Comparison of ENCODE assay signal across 8 cellular contexts in genomic region chr4:125314676-125315570, GRCh38. TPM values are rescaled to one million over a fixed set of nuclear protein-coding genes. Genes with fewer than 3 reads are reported as not detected.
DNase-seq lines count a peak whose midpoint lies in the region; TF ChIP-seq lines count a peak whose summit lies in the region.

Gene FAT4, plus strand, starts transcription at chr4:125314955. Its CDS starts 1,457 bp downstream, at chr4:125316412.

- H3K9me3 ChIP-seq in Karpas-422 (ENCODE audit: low read length): peaks cover 4% of the 10 kb centered on the region; the same call in 1 of the 2 replicates

- no peaks in the 10 kb centered on the region for H4K20me1 ChIP-seq in Karpas-422 (ENCODE audit: insufficient read depth, low read depth, low read length)

- intact Hi-C loops in posterior vena cava (cut with DNase I): loop anchor here in 1 of 2 donors (5.0 kb wide), 1 partner anchor 427 kb away; no protein-coding TSS in a partner anchor

- peak; percentile 66 for DNase-seq in GM10248 (ENCODE audit: extremely low spot score)
- peak; percentile 88 for DNase-seq in H7
- no peak for DNase-seq in Karpas-422
- peak; percentile 3 for DNase-seq in SIG-M5 (lab: John Stamatoyannopoulos, UW)
- peak; percentile 97 for DNase-seq in hepatic stellate cell (ENCODE audit: low spot score)
- peak; percentile 98 for DNase-seq in posterior vena cava (ENCODE audit: low spot score)
- no peak for DNase-seq in T-helper 9 cell

- CTCF ChIA-PET in GM10248 (lab: Yijun Ruan, JAX): interaction anchor here (0.9 to 1.3 kb wide), 4 partner anchors 7 to 1290 kb away, joined by 3 to 4 read pairs (median 3); no protein-coding TSS in a partner anchor

- POLR2A ChIA-PET in GM10248 (lab: Yijun Ruan, JAX): no interaction called here

- peak within 1 kb of the TSS; percentile 16 for H3K4me2 ChIP-seq in Karpas-422 (ENCODE audit: low read depth, low read length, poor library complexity, severe bottlenecking)

- peaks cover 23% of the 10 kb centered on the region for H3K27me3 Mint-ChIP-seq in brain

- peaks cover 3 to 9% (median 7%) of the 10 kb centered on the region in 5 experiments for H3K9me3 Mint-ChIP-seq in brain

- peaks cover 16% of the 10 kb centered on the region for H3K4me1 ChIP-seq in Karpas-422 (ENCODE audit: low read length)

- H3K4me3 ChIP-seq in H7 (ENCODE audit: insufficient read depth, low read depth, low read length) (peak within 1 kb of the TSS; percentile 74), Karpas-422 (ENCODE audit: low read length) (no peak within 1 kb of the TSS)

- no peaks in the 10 kb centered on the region for H3K79me2 ChIP-seq in Karpas-422 (ENCODE audit: low read length)

- H3K9ac ChIP-seq in Karpas-422 (ENCODE audit: low read length): no peak within 1 kb of the TSS

- H3K36me3 Mint-ChIP-seq in brain: peaks cover 18% of the 10 kb centered on the region

- H3K27ac ChIP-seq in Karpas-422 (ENCODE audit: low read length): no peak within 1 kb of the TSS

- H3K27me3 ChIP-seq in H7 (ENCODE audit: control insufficient read depth, insufficient read depth, low read length) (peaks cover 27% of the 10 kb centered on the region), Karpas-422 (ENCODE audit: low read length) (no peaks in the 10 kb centered on the region)

- peaks cover 40% of the 10 kb centered on the region for H3K4me1 Mint-ChIP-seq in brain

- no peak within 1 kb of the TSS for H2AFZ ChIP-seq in Karpas-422 (ENCODE audit: low read length)

- H3K4me3 Mint-ChIP-seq in brain: peak within 1 kb of the TSS; percentile 89 to 99 (median 92)

- H3K27ac Mint-ChIP-seq in brain: peak within 1 kb of the TSS; percentile 90 to 99 (median 96)

- H3K36me3 ChIP-seq in H7 (replicated peaks; ENCODE audit: control insufficient read depth, insufficient read depth, low read length): no peaks in the 10 kb centered on the region
- H3K36me3 ChIP-seq in Karpas-422 (ENCODE audit: insufficient read depth, low read length): no peaks in the 10 kb centered on the region

- no peaks in the 10 kb centered on the region for H3K9me2 ChIP-seq in Karpas-422 (replicated peaks; ENCODE audit: insufficient read depth, low read length)

- TF ChIP-seq CTCF in GM10248 (IDR thresholded peaks at IDR 0.05; ENCODE audit: control extremely low read depth, extremely low read depth, low read depth, missing control alignments): no peak
- TF ChIP-seq CTCF in brain (conservative IDR thresholded peaks at IDR 0.05): no peak

RNA-seq across cellular contexts. Expression of gene FAT4, which starts in this region (rescaled TPM):
- total RNA-seq in H7 (2014; rRNA removed; shearing (Covaris generic)): 2.2 and 4.0 TPM in 2 replicates
- 7.4 and 12.2 TPM in 2 replicates for total RNA-seq in Karpas-422 (2014; rRNA removed; shearing (Covaris generic); ENCODE audit: low replicate concordance)
- 0.71 TPM for polyA plus RNA-seq in brain (ENCODE audit: insufficient read depth, low read depth, low replicate concordance)
- 10 to 100 TPM; 22.8 to 24.1 TPM for total RNA-seq in posterior vena cava

Comparison
In these comparisons a context has a peak if more than half of its experiments do, and no peak if none do; other contexts are left out.
1. DNase-seq: peak in GM10248 (single experiment), H7 (single experiment), SIG-M5 (single experiment), hepatic stellate cell (single experiment) and posterior vena cava (single experiment); none in Karpas-422 (single experiment) and T-helper 9 cell (single experiment).